ENCODE assay signal across 25 cellular contexts in genomic region chr3:10340476-10340875, GRCh38. TPM values are rescaled to one million over a fixed set of nuclear protein-coding genes. Genes with fewer than 3 reads are reported as not detected.
DNase-seq lines count a peak whose midpoint lies in the region; ATAC-seq, FAIRE-seq and TF ChIP-seq lines count a peak whose summit lies in the region.
"Had no signal": no experiment of that assay in that cellular context is flagged by ENCODE, and none has a peak within 500 bp of the region (broad histone marks: within the 10 kb centered on the region; RNA-seq: fewer than 3 reads in every experiment).

No MANE protein-coding gene starts in this region.

- peak overlapping the region; percentile 12 for H3K27ac Mint-ChIP-seq in glutamatergic neuron (ENCODE audit: unreplicated experiment)
- H3K27ac Mint-ChIP-seq in stimulated activated effector memory CD8-positive, alpha-beta T cell treated with anti-CD3 and anti-CD28 coated beads, Interleukin-12 subunit alpha, Interleukin-12 subunit beta, amount 100 ng/mL, for 72 hours: no peak overlapping the region
- H3K27ac Mint-ChIP-seq: CD8-positive, alpha-beta T cell had no signal

- no peak overlapping the region for H2AFZ ChIP-seq in K562 (ENCODE audit: low read depth, low read length)

- DNase-seq in GM13976 (ENCODE audit: low spot score) (peak; percentile 22), K562 (ENCODE audit: extremely low read depth in 1 of 4, low spot score in 3 of 4) (no peak), glutamatergic neuron (no peak), spleen (peak; percentile 62)
- no peak for DNase-seq in stimulated activated effector memory CD8-positive, alpha-beta T cell treated with anti-CD3 and anti-CD28 coated beads, Interleukin-12 subunit alpha, Interleukin-12 subunit beta, amount 100 ng/mL, for 72 hours (ENCODE audit: low spot score in 2 of 2)
- DNase-seq: ACHN; C1 segment of cervical spinal cord; CD8-positive, alpha-beta T cell; DND-41; Karpas-422; MV-4-11; NCI-H1105 treated with DMSO at 0.1 percent for 48 hours; NCI-H1694; NCI-H2081; NCI-H446 treated with DMSO at 0.1 percent for 48 hours; NCI-H526 treated with DMSO at 0.1 percent for 48 hours; OCI-M1 had no signal

- no peak overlapping the region for H3K27ac ChIP-seq in K562 (ENCODE audit: extremely low read depth, low read depth, low read length)
- H3K27ac ChIP-seq in spleen: no peak overlapping the region

- peaks cover 28% of the 10 kb centered on the region for H4K20me1 ChIP-seq in K562 (replicated peaks; ENCODE audit: control insufficient read depth, insufficient read depth, low read length)

- POLR2A ChIA-PET in K562 (lab: Yijun Ruan, JAX): interaction anchor here (0.8 to 1.8 kb wide), 4 partner anchors 9 to 599 kb away, joined by 3 to 8 read pairs (median 3); partner anchors contain the start of gene SEC13

- H3K9me3 ChIP-seq in K562 (replicated peaks; ENCODE audit: control insufficient read depth, insufficient read depth, low read depth, low read length): no peaks in the 10 kb centered on the region
- H3K9me3 ChIP-seq in spleen: no peaks in the 10 kb centered on the region

- no peak overlapping the region for H3K4me3 Mint-ChIP-seq in glutamatergic neuron (ENCODE audit: unreplicated experiment)
- no peak overlapping the region for H3K4me3 Mint-ChIP-seq in stimulated activated effector memory CD8-positive, alpha-beta T cell treated with anti-CD3 and anti-CD28 coated beads, Interleukin-12 subunit alpha, Interleukin-12 subunit beta, amount 100 ng/mL, for 72 hours
- H3K4me3 Mint-ChIP-seq: CD8-positive, alpha-beta T cell; IgD-negative memory B cell had no signal

- H3K27me3 Mint-ChIP-seq in glutamatergic neuron (ENCODE audit: unreplicated experiment): peaks cover 11% of the 10 kb centered on the region

- TF ChIP-seq EP300 in K562 (IDR thresholded peaks at IDR 0.05; ENCODE audit: low read length): no peak

- H3K4me2 ChIP-seq in K562 (ENCODE audit: insufficient read depth, low read length): no peak overlapping the region

- CTCF ChIA-PET in K562 (lab: Yijun Ruan, JAX; ENCODE audit: low intra/inter-chr PET ratio): no interaction called here

- no peaks in the 10 kb centered on the region for H3K79me2 ChIP-seq in K562 (ENCODE audit: control insufficient read depth, insufficient read depth, low read length)

- H3K27me3 ChIP-seq in K562 (ENCODE audit: control insufficient read depth in 2 of 2, insufficient read depth in 2 of 2, low read length in 2 of 2) (peaks cover 43 to 95% of the 10 kb centered on the region in 2 experiments; a peak in 4 of 5 replicates), spleen (replicated peaks in 1 of 7) (peaks cover 0 to 10% (median 0%) of the 10 kb centered on the region in 7 donors)

- peak overlapping the region in 1 of 2 experiments; percentile 6; a peak in 1 of 4 replicates for H3K9ac ChIP-seq in K562 (ENCODE audit: insufficient read depth in 1 of 2, low read depth in 2 of 2, low read length in 2 of 2)

- 5% methylated on average over 18 of the region's 18 CpGs for WGBS in K562 (ENCODE audit: insufficient coverage, low coverage, missing lambda C conversion rate)
- 90 to 95% (median 92%) methylated on average over 18 of the region's 18 CpGs for WGBS in spleen, 5 donors

- H3K4me1 ChIP-seq in K562 (replicated peaks in 1 of 2; ENCODE audit: control insufficient read depth in 2 of 2, insufficient read depth in 2 of 2, low read length in 2 of 2) (peaks cover 0 to 34% of the 10 kb centered on the region in 2 experiments; a peak in 2 of 5 replicates), spleen (peaks cover 0 to 6% (median 0%) of the 10 kb centered on the region in 6 donors)

- H3K9me1 ChIP-seq in K562 (ENCODE audit: control insufficient read depth, insufficient read depth, low read length): no peaks in the 10 kb centered on the region

- peaks cover 22% of the 10 kb centered on the region for H3K4me1 Mint-ChIP-seq in glutamatergic neuron (ENCODE audit: low read depth, unreplicated experiment)
- H3K4me1 Mint-ChIP-seq in stimulated activated effector memory CD8-positive, alpha-beta T cell treated with anti-CD3 and anti-CD28 coated beads, Interleukin-12 subunit alpha, Interleukin-12 subunit beta, amount 100 ng/mL, for 72 hours: peaks cover 6% of the 10 kb centered on the region

- no peaks in the 10 kb centered on the region for H3K36me3 Mint-ChIP-seq in glutamatergic neuron (ENCODE audit: unreplicated experiment)
- no peaks in the 10 kb centered on the region for H3K36me3 Mint-ChIP-seq in stimulated activated effector memory CD8-positive, alpha-beta T cell treated with anti-CD3 and anti-CD28 coated beads, Interleukin-12 subunit alpha, Interleukin-12 subunit beta, amount 100 ng/mL, for 72 hours
- H3K36me3 Mint-ChIP-seq: CD8-positive, alpha-beta T cell; IgD-negative memory B cell had no signal

- H3K9me3 Mint-ChIP-seq in glutamatergic neuron (ENCODE audit: unreplicated experiment): peaks cover 11% of the 10 kb centered on the region
- H3K9me3 Mint-ChIP-seq in stimulated activated effector memory CD8-positive, alpha-beta T cell treated with anti-CD3 and anti-CD28 coated beads, Interleukin-12 subunit alpha, Interleukin-12 subunit beta, amount 100 ng/mL, for 72 hours: no peaks in the 10 kb centered on the region
- H3K9me3 Mint-ChIP-seq: CD8-positive, alpha-beta T cell; IgD-negative memory B cell had no signal

- no peaks in the 10 kb centered on the region for H3K36me3 ChIP-seq in K562 (ENCODE audit: control insufficient read depth, insufficient read depth, low read length)
- no peaks in the 10 kb centered on the region for H3K36me3 ChIP-seq in spleen

- TF ChIP-seq RAD21 in K562 (CRISPR knock-in tag; conservative IDR thresholded peaks at IDR 0.05 in 1 of 2, IDR thresholded peaks at IDR 0.05 in 1 of 2): no peak

- TF ChIP-seq CTCF in GM13976 (IDR thresholded peaks at IDR 0.05; ENCODE audit: borderline replicate concordance, control extremely low read depth, extremely low read depth, insufficient read depth, missing control alignments) (no peak), K562 (IDR thresholded peaks at IDR 0.05 in 2 of 3, conservative IDR thresholded peaks at IDR 0.05 in 1 of 3; ENCODE audit: insufficient read depth in 2 of 3, low read depth in 1 of 3, low read length in 3 of 3) (no peak), glutamatergic neuron (IDR thresholded peaks at IDR 0.05; ENCODE audit: partially characterized antibody, unreplicated experiment) (no peak), spleen (IDR thresholded peaks at IDR 0.05 in 8 of 11, conservative IDR thresholded peaks at IDR 0.05 in 3 of 11) (no peak)

- no peak for TF ChIP-seq POLR2A in K562 (conservative IDR thresholded peaks at IDR 0.05)
- TF ChIP-seq POLR2A in spleen (IDR thresholded peaks at IDR 0.05): no peak

- ATAC-seq in K562 (no peak), GM19395 (IDR thresholded peaks at IDR 0.05; ENCODE audit: unreplicated experiment) (no peak), GM18519 (IDR thresholded peaks at IDR 0.05; ENCODE audit: low FRiP score, unreplicated experiment) (no peak)
- no peak for ATAC-seq in stimulated activated effector memory CD8-positive, alpha-beta T cell treated with anti-CD3 and anti-CD28 coated beads, Interleukin-12 subunit alpha, Interleukin-12 subunit beta, amount 100 ng/mL, for 72 hours
- ATAC-seq: CD8-positive, alpha-beta T cell; GM12878 had no signal

- no peak overlapping the region for H3K4me3 ChIP-seq in K562
- no peak overlapping the region for H3K4me3 ChIP-seq in spleen
- H3K4me3 ChIP-seq: GM12878 had no signal

- intact Hi-C loops in K562 (cut with micrococcal nuclease) (no loop called here), spleen (cut with DNase I; ENCODE audit: low total_unique reads) (loop anchor here (5.0 kb wide), 1 partner anchor 397 kb away; no protein-coding TSS in a partner anchor)

- BruUV-seq in K562 (replicated peaks; lab: Mats Ljungman, UMichigan): no TSS peak

- in situ Hi-C loops in GM13976 (cut with MboI; ENCODE audit: low sequenced_read_pairs, unreplicated experiment): no loop called here
- in situ Hi-C loops in K562 (cut with MboI): no loop called here

- no peak for FAIRE-seq in K562 (lab: Jason Lieb, UNC)
- FAIRE-seq: GM12878, H1, RCC 7860 had no signal

RNA-seq across cellular contexts. Expression of gene SEC13, which starts 19.6 kb away (rescaled TPM):
- total RNA-seq in K562 (2011; cell fraction: chromatin; rRNA removed; ENCODE audit: low replicate concordance): 285 and 425 TPM in 2 replicates
- 250 and 265 TPM in 2 replicates for total RNA-seq in K562 (2011; cell fraction: nucleolus; rRNA removed)
- 278 and 337 TPM in 2 replicates for total RNA-seq in K562 (2011; cell fraction: nucleoplasm; rRNA removed)
- total RNA-seq in K562 (2014; rRNA removed) (256 and 318 TPM in 2 replicates), K562 (2014; rRNA removed; fragmentation: Illumina TruSeq; extraction: Trizol) (124 and 145 TPM in 2 replicates), K562 (2015; rRNA removed; fragmentation: Illumina TruSeq; extraction: Trizol) (192 and 196 TPM in 2 replicates), K562 (2021) (199 and 209 TPM in 2 replicates), glutamatergic neuron (ENCODE audit: unreplicated experiment) (109 TPM), spleen (100 to 1,000 TPM in 1 of 7 donors, 10 to 100 TPM in 6; 61.6 to 115 (median 71.2) TPM)
- polyA plus RNA-seq in K562 (2011; rRNA removed) (199 and 308 TPM in 2 replicates), K562 (2014; fragmentation: Illumina TruSeq; extraction: Trizol) (274 and 284 TPM in 2 replicates), K562 (2014; fragmentation: Nextera tagmentation; extraction: Ambion mirVana) (100 to 1,000 TPM in 1 of 2 experiments, 10 to 100 TPM in 1; 71.5 to 116 TPM), K562 (2014; rRNA removed) (152 and 181 TPM in 2 replicates), spleen (10 to 100 TPM; 52.1 to 78.7 (median 68.0) TPM)
- 331 and 334 TPM in 2 replicates for polyA plus RNA-seq in K562 (2011; cell fraction: cytosol; rRNA removed)
- 250 and 306 TPM in 2 replicates for polyA plus RNA-seq in K562 (2011; cell fraction: nucleus; rRNA removed)
- polyA plus RNA-seq in K562 (2012): 186 and 201 TPM in 2 replicates
- 268 and 286 TPM in 2 replicates for polyA minus RNA-seq in K562 (2011; rRNA and poly(A)+ RNA removed)
- polyA minus RNA-seq in K562 (2011; cell fraction: cytosol; rRNA and poly(A)+ RNA removed): 204 and 250 TPM in 2 replicates
- 102 and 172 TPM in 2 replicates for polyA minus RNA-seq in K562 (2011; cell fraction: nucleus; rRNA and poly(A)+ RNA removed)

RNA-seq across cellular contexts. Expression of gene GHRL, which starts 47.7 kb away (rescaled TPM):
- 1.2 and 1.5 TPM in 2 replicates for total RNA-seq in K562 (2011; cell fraction: chromatin; rRNA removed; ENCODE audit: low replicate concordance)
- 0.83 and 1.1 TPM in 2 replicates for total RNA-seq in K562 (2011; cell fraction: nucleolus; rRNA removed)
- 0.84 and 1.6 TPM in 2 replicates for total RNA-seq in K562 (2011; cell fraction: nucleoplasm; rRNA removed)
- 0.45 TPM in 1 of 2 replicates, not detected in the other for total RNA-seq in K562 (2014; rRNA removed)
- not detected in 2 replicates for total RNA-seq in K562 (2014; rRNA removed; fragmentation: Illumina TruSeq; extraction: Trizol)
- 0.60 TPM in 1 of 2 replicates, not detected in the other for total RNA-seq in K562 (2015; rRNA removed; fragmentation: Illumina TruSeq; extraction: Trizol)
- 0.29 and 0.34 TPM in 2 replicates for total RNA-seq in K562 (2021)
- polyA plus RNA-seq in K562 (2011; rRNA removed): 0.08 and 0.09 TPM in 2 replicates
- 0.06 TPM in 1 of 2 replicates, not detected in the other for polyA plus RNA-seq in K562 (2011; cell fraction: cytosol; rRNA removed)
- 0.35 and 0.75 TPM in 2 replicates for polyA plus RNA-seq in K562 (2011; cell fraction: nucleus; rRNA removed)
- polyA plus RNA-seq in K562 (2012): 0.51 and 0.53 TPM in 2 replicates
- polyA plus RNA-seq in K562 (2014; fragmentation: Illumina TruSeq; extraction: Trizol): 0.15 TPM in 1 of 2 replicates, not detected in the other
- polyA plus RNA-seq in K562 (2014; fragmentation: Nextera tagmentation; extraction: Ambion mirVana): not detected
- 0.16 and 0.19 TPM in 2 replicates for polyA plus RNA-seq in K562 (2014; rRNA removed)
- 0.21 TPM in 1 of 2 replicates, not detected in the other for polyA minus RNA-seq in K562 (2011; rRNA and poly(A)+ RNA removed)
- polyA minus RNA-seq in K562 (2011; cell fraction: cytosol; rRNA and poly(A)+ RNA removed): not detected in 2 replicates
- polyA minus RNA-seq in K562 (2011; cell fraction: nucleus; rRNA and poly(A)+ RNA removed): 0.22 TPM in 1 of 2 replicates, not detected in the other
- total RNA-seq in glutamatergic neuron (ENCODE audit: unreplicated experiment): 0.64 TPM
- 1 to 10 TPM; 1.1 to 8.0 (median 3.8) TPM for total RNA-seq in spleen
- polyA plus RNA-seq in spleen: 1 to 10 TPM; 3.6 to 6.6 (median 5.0) TPM
- total RNA-seq: M059J, SK-MEL-5 had no signal

Comparison
In these comparisons a context has a peak if more than half of its experiments do, and no peak if none do; other contexts are left out.
1. DNase-seq: peak in GM13976 (single experiment) and spleen (single experiment); none in K562 (0 of 4), glutamatergic neuron (single experiment) and stimulated activated effector memory CD8-positive, alpha-beta T cell treated with anti-CD3 and anti-CD28 coated beads, Interleukin-12 subunit alpha, Interleukin-12 subunit beta, amount 100 ng/mL, for 72 hours (0 of 2).